1 cellular context compared by ENCODE assay signal in the genomic region with DNA sequence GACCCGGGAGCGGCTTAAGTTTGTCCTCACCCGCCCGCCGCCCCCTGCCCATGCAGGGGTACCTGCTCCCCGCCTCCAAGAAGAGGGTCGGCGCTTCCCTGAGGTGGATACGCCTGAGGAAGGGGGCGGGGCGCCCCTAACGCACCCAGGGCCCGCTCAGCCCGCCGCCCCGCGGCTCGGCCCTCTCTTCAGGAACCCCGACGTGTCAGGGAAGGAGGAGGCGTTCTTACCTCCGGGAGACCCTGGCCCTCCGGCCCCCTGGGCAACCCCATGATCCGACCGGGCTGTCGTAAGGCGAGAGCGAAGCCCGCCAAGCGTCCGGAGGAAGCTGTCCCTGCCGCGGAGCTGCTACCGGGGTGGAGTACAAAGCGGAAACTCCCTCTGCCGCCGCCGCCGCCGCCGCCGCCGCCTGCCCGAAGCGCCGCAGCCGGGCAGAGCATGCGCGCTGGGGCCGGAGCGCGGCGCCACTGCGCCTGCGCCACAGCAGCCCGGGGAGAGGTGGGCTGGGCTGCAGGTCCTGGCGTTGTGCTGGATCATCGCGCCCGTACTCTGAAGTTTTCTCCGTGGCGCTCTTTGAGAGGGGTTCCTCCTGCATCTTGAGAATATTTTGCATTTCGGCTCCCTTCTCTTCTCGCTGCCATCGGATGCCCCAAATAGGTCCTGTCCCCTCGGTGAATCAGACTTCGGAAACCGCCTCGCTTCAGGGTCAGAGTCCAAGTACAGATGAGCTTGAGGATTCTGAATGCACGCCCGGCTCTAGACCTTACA.
TF ChIP-seq lines count a peak whose summit lies in the region.

A gene with protein sequence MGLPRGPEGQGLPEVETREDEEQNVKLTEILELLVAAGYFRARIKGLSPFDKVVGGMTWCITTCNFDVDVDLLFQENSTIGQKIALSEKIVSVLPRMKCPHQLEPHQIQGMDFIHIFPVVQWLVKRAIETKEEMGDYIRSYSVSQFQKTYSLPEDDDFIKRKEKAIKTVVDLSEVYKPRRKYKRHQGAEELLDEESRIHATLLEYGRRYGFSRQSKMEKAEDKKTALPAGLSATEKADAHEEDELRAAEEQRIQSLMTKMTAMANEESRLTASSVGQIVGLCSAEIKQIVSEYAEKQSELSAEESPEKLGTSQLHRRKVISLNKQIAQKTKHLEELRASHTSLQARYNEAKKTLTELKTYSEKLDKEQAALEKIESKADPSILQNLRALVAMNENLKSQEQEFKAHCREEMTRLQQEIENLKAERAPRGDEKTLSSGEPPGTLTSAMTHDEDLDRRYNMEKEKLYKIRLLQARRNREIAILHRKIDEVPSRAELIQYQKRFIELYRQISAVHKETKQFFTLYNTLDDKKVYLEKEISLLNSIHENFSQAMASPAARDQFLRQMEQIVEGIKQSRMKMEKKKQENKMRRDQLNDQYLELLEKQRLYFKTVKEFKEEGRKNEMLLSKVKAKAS (minus strand): TSS at position 347 of the 768 bp plus-strand sequence. CDS start 75 bp downstream, at position 272.

TF ChIP-seq in H1, 55 proteins besides CTCF, POLR2A, EP300 and RAD21:
- TF ChIP-seq, protein P1, sequence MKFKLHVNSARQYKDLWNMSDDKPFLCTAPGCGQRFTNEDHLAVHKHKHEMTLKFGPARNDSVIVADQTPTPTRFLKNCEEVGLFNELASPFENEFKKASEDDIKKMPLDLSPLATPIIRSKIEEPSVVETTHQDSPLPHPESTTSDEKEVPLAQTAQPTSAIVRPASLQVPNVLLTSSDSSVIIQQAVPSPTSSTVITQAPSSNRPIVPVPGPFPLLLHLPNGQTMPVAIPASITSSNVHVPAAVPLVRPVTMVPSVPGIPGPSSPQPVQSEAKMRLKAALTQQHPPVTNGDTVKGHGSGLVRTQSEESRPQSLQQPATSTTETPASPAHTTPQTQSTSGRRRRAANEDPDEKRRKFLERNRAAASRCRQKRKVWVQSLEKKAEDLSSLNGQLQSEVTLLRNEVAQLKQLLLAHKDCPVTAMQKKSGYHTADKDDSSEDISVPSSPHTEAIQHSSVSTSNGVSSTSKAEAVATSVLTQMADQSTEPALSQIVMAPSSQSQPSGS (IDR thresholded peaks at IDR 0.05; ENCODE audit: low read length): no peak
- TF ChIP-seq RXRA (IDR thresholded peaks at IDR 0.05; ENCODE audit: insufficient read depth, low read depth, low read length) (no peak), KDM4A (IDR thresholded peaks at IDR 0.05; ENCODE audit: low read depth, low read length, severe bottlenecking) (peak; percentile 90), SRF (IDR thresholded peaks at IDR 0.05; ENCODE audit: low read depth, low read length) (no peak), NRF1 (IDR thresholded peaks at IDR 0.05; ENCODE audit: low read depth, low read length) (peak; percentile 88), CBX8 (IDR thresholded peaks at IDR 0.05; ENCODE audit: borderline replicate concordance, low read depth, low read length) (no peak), JUN (IDR thresholded peaks at IDR 0.05; ENCODE audit: low read depth, low read length) (no peak), CREB1 (IDR thresholded peaks at IDR 0.05) (no peak), KDM5A (IDR thresholded peaks at IDR 0.05; ENCODE audit: low read length) (no peak), YY1 (IDR thresholded peaks at IDR 0.05; ENCODE audit: low read depth, low read length) (no peak), PHF8 (conservative IDR thresholded peaks at IDR 0.05; ENCODE audit: low read depth, low read length) (peak; percentile 52), RNF2 (IDR thresholded peaks at IDR 0.05; ENCODE audit: borderline replicate concordance, low read depth, low read length, missing control alignments, poor library complexity, severe bottlenecking) (no peak), BRCA1 (IDR thresholded peaks at IDR 0.05; ENCODE audit: low read depth, low read length) (no peak), SP2 (IDR thresholded peaks at IDR 0.05; ENCODE audit: low read length) (no peak), POLR2AphosphoS5 (IDR thresholded peaks at IDR 0.05; ENCODE audit: low read depth, low read length) (0 out of 2 replicates have a peak, but pooled peaks have one; percentile 29), CHD1 (IDR thresholded peaks at IDR 0.05; ENCODE audit: low read depth, low read length) (no peak), SIN3A (conservative IDR thresholded peaks at IDR 0.05 in 1 of 2, IDR thresholded peaks at IDR 0.05 in 1 of 2; ENCODE audit: low read depth in 1 of 2, low read length in 2 of 2) (peak in 1 of 2 experiments; percentile 82; a peak in 2 of 4 replicates), ASH2L (IDR thresholded peaks at IDR 0.05; ENCODE audit: low read length) (peak; percentile 59), TBP (IDR thresholded peaks at IDR 0.05; ENCODE audit: low read depth, low read length) (no peak), HDAC2 (IDR thresholded peaks at IDR 0.05; ENCODE audit: borderline replicate concordance in 1 of 2, low read depth in 2 of 2, low read length in 2 of 2) (0 out of 4 replicates have a peak, but pooled peaks of 1 of the 2 experiments have one; percentile 32), KDM1A (IDR thresholded peaks at IDR 0.05; ENCODE audit: borderline replicate concordance, low read length) (no peak), GTF2F1 (IDR thresholded peaks at IDR 0.05; ENCODE audit: borderline replicate concordance, low read depth, low read length) (no peak), SP1 (IDR thresholded peaks at IDR 0.05; ENCODE audit: low read depth, low read length) (no peak), GABPA (IDR thresholded peaks at IDR 0.05; ENCODE audit: borderline replicate concordance, insufficient read depth, low read length) (no peak), RBBP5 (IDR thresholded peaks at IDR 0.05; ENCODE audit: borderline replicate concordance, low read depth, low read length) (peak; percentile 76; the same call in 1 of the 2 replicates), BCL11A (IDR thresholded peaks at IDR 0.05; ENCODE audit: low read depth in 2 of 2, low read length in 2 of 2) (no peak)
- TF ChIP-seq, protein P2, sequence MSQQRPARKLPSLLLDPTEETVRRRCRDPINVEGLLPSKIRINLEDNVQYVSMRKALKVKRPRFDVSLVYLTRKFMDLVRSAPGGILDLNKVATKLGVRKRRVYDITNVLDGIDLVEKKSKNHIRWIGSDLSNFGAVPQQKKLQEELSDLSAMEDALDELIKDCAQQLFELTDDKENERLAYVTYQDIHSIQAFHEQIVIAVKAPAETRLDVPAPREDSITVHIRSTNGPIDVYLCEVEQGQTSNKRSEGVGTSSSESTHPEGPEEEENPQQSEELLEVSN (IDR thresholded peaks at IDR 0.05): 0 out of 2 replicates have a peak, but pooled peaks have one; percentile 39
- TF ChIP-seq, protein P3, sequence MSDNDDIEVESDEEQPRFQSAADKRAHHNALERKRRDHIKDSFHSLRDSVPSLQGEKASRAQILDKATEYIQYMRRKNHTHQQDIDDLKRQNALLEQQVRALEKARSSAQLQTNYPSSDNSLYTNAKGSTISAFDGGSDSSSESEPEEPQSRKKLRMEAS (IDR thresholded peaks at IDR 0.05): no peak; the same call in none of the 2 replicates
- TF ChIP-seq, protein P4, sequence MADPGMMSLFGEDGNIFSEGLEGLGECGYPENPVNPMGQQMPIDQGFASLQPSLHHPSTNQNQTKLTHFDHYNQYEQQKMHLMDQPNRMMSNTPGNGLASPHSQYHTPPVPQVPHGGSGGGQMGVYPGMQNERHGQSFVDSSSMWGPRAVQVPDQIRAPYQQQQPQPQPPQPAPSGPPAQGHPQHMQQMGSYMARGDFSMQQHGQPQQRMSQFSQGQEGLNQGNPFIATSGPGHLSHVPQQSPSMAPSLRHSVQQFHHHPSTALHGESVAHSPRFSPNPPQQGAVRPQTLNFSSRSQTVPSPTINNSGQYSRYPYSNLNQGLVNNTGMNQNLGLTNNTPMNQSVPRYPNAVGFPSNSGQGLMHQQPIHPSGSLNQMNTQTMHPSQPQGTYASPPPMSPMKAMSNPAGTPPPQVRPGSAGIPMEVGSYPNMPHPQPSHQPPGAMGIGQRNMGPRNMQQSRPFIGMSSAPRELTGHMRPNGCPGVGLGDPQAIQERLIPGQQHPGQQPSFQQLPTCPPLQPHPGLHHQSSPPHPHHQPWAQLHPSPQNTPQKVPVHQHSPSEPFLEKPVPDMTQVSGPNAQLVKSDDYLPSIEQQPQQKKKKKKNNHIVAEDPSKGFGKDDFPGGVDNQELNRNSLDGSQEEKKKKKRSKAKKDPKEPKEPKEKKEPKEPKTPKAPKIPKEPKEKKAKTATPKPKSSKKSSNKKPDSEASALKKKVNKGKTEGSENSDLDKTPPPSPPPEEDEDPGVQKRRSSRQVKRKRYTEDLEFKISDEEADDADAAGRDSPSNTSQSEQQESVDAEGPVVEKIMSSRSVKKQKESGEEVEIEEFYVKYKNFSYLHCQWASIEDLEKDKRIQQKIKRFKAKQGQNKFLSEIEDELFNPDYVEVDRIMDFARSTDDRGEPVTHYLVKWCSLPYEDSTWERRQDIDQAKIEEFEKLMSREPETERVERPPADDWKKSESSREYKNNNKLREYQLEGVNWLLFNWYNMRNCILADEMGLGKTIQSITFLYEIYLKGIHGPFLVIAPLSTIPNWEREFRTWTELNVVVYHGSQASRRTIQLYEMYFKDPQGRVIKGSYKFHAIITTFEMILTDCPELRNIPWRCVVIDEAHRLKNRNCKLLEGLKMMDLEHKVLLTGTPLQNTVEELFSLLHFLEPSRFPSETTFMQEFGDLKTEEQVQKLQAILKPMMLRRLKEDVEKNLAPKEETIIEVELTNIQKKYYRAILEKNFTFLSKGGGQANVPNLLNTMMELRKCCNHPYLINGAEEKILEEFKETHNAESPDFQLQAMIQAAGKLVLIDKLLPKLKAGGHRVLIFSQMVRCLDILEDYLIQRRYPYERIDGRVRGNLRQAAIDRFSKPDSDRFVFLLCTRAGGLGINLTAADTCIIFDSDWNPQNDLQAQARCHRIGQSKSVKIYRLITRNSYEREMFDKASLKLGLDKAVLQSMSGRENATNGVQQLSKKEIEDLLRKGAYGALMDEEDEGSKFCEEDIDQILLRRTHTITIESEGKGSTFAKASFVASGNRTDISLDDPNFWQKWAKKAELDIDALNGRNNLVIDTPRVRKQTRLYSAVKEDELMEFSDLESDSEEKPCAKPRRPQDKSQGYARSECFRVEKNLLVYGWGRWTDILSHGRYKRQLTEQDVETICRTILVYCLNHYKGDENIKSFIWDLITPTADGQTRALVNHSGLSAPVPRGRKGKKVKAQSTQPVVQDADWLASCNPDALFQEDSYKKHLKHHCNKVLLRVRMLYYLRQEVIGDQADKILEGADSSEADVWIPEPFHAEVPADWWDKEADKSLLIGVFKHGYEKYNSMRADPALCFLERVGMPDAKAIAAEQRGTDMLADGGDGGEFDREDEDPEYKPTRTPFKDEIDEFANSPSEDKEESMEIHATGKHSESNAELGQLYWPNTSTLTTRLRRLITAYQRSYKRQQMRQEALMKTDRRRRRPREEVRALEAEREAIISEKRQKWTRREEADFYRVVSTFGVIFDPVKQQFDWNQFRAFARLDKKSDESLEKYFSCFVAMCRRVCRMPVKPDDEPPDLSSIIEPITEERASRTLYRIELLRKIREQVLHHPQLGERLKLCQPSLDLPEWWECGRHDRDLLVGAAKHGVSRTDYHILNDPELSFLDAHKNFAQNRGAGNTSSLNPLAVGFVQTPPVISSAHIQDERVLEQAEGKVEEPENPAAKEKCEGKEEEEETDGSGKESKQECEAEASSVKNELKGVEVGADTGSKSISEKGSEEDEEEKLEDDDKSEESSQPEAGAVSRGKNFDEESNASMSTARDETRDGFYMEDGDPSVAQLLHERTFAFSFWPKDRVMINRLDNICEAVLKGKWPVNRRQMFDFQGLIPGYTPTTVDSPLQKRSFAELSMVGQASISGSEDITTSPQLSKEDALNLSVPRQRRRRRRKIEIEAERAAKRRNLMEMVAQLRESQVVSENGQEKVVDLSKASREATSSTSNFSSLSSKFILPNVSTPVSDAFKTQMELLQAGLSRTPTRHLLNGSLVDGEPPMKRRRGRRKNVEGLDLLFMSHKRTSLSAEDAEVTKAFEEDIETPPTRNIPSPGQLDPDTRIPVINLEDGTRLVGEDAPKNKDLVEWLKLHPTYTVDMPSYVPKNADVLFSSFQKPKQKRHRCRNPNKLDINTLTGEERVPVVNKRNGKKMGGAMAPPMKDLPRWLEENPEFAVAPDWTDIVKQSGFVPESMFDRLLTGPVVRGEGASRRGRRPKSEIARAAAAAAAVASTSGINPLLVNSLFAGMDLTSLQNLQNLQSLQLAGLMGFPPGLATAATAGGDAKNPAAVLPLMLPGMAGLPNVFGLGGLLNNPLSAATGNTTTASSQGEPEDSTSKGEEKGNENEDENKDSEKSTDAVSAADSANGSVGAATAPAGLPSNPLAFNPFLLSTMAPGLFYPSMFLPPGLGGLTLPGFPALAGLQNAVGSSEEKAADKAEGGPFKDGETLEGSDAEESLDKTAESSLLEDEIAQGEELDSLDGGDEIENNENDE (IDR thresholded peaks at IDR 0.05; ENCODE audit: insufficient replicate concordance, low read length): no peak
- TF ChIP-seq, protein P5, sequence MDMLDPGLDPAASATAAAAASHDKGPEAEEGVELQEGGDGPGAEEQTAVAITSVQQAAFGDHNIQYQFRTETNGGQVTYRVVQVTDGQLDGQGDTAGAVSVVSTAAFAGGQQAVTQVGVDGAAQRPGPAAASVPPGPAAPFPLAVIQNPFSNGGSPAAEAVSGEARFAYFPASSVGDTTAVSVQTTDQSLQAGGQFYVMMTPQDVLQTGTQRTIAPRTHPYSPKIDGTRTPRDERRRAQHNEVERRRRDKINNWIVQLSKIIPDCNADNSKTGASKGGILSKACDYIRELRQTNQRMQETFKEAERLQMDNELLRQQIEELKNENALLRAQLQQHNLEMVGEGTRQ (IDR thresholded peaks at IDR 0.05; ENCODE audit: low read length): no peak
